Comparison of ENCODE assay signal across 18 cellular contexts in genomic region chr15:80866936-80867335, GRCh38.
DNase-seq lines count a peak whose midpoint lies in the region; ATAC-seq, FAIRE-seq and TF ChIP-seq lines count a peak whose summit lies in the region.
"Had no signal": no experiment of that assay in that cellular context is flagged by ENCODE, and none has a peak within 500 bp of the region (broad histone marks: within the 10 kb centered on the region; RNA-seq: fewer than 3 reads in every experiment).

No MANE protein-coding gene starts in this region.

- H3K36me3 Mint-ChIP-seq in progenitor cell of endocrine pancreas (ENCODE audit: insufficient read depth): no peaks in the 10 kb centered on the region
- H3K36me3 Mint-ChIP-seq: CD4-positive, alpha-beta memory T cell had no signal

- peak; percentile 90 for FAIRE-seq in H1 (lab: Jason Lieb, UNC)

- no peak overlapping the region for H3K27ac ChIP-seq in H1 (ENCODE audit: low read depth, low read length)
- H3K27ac ChIP-seq in psoas muscle: no peak overlapping the region
- H3K27ac ChIP-seq: 22Rv1, KMS-11, SJSA1 had no signal

- H3K27ac Mint-ChIP-seq in progenitor cell of endocrine pancreas: no peak overlapping the region
- H3K27ac Mint-ChIP-seq: B cell; CD4-positive, alpha-beta memory T cell had no signal

- no peak overlapping the region for H3K4me3 Mint-ChIP-seq in progenitor cell of endocrine pancreas (ENCODE audit: low read depth)
- H3K4me3 Mint-ChIP-seq: B cell; CD4-positive, alpha-beta memory T cell had no signal

- H3K27me3 ChIP-seq in HAP-1 (ENCODE audit: low read depth) (peaks cover 21% of the 10 kb centered on the region), H1 (replicated peaks in 1 of 4; ENCODE audit: control insufficient read depth in 3 of 4, extremely low read depth in 1 of 4, insufficient read depth in 3 of 4, low read length in 3 of 4) (no peaks in the 10 kb centered on the region; a peak in 1 of 7 replicates), psoas muscle (ENCODE audit: insufficient read depth in 3 of 3, low read length in 2 of 3) (no peaks in the 10 kb centered on the region)

- in situ Hi-C loops in HAP-1 (cut with MboI; ENCODE audit: low sequenced_read_pairs): no loop called here

- intact Hi-C loops in psoas muscle (cut with DNase I): no loop called here

- H2AFZ ChIP-seq in H1 (ENCODE audit: low read length): no peak overlapping the region

- peaks cover 21% of the 10 kb centered on the region for H3K27me3 Mint-ChIP-seq in progenitor cell of endocrine pancreas
- H3K27me3 Mint-ChIP-seq: B cell; CD4-positive, alpha-beta memory T cell had no signal

- no peak for TF ChIP-seq RAD21 in H1 (IDR thresholded peaks at IDR 0.05 in 1 of 2, conservative IDR thresholded peaks at IDR 0.05 in 1 of 2; ENCODE audit: low read depth in 2 of 2, low read length in 2 of 2)

- H2BK20ac ChIP-seq in H1 (ENCODE audit: low read length): no peak overlapping the region

- H3K56ac ChIP-seq in H1 (replicated peaks; ENCODE audit: insufficient read length, low read depth, low read length): no peak overlapping the region

- TF ChIP-seq CTCF in H1 (IDR thresholded peaks at IDR 0.05; ENCODE audit: control extremely low read depth in 1 of 3, insufficient read depth in 1 of 3, low read depth in 1 of 3, low read length in 3 of 3): no peak
- TF ChIP-seq CTCF in progenitor cell of endocrine pancreas (IDR thresholded peaks at IDR 0.05; ENCODE audit: unreplicated experiment): no peak
- no peak for TF ChIP-seq CTCF in psoas muscle (IDR thresholded peaks at IDR 0.05)

- H3K4me2 ChIP-seq in H1 (ENCODE audit: insufficient read depth in 1 of 2, low read depth in 2 of 2, low read length in 2 of 2): peak overlapping the region; percentile 30 to 51; a peak in 3 of 4 replicates
- H3K4me2 ChIP-seq: KMS-11 had no signal

- no peak overlapping the region for H2BK5ac ChIP-seq in H1 (ENCODE audit: low read depth, low read length)

- H3K9ac ChIP-seq in H1 (replicated peaks in 1 of 4; ENCODE audit: extremely low read depth in 1 of 4, low read depth in 3 of 4, low read length in 3 of 4): no peak overlapping the region
- H3K9ac ChIP-seq: KMS-11 had no signal

- H4K20me1 ChIP-seq in H1 (replicated peaks in 1 of 2; ENCODE audit: control insufficient read depth in 1 of 2, insufficient read depth in 2 of 2, low read length in 2 of 2): no peaks in the 10 kb centered on the region

- no peaks in the 10 kb centered on the region for H3K9me3 Mint-ChIP-seq in progenitor cell of endocrine pancreas (ENCODE audit: low read depth)
- H3K9me3 Mint-ChIP-seq: CD4-positive, alpha-beta memory T cell had no signal

- no peak overlapping the region for H2BK12ac ChIP-seq in H1 (ENCODE audit: low read depth, low read length)

- H3K9me3 ChIP-seq in HAP-1: no peaks in the 10 kb centered on the region
- no peaks in the 10 kb centered on the region for H3K9me3 ChIP-seq in H1 (ENCODE audit: insufficient read depth in 2 of 2, low read depth in 1 of 2, low read length in 1 of 2)
- no peaks in the 10 kb centered on the region for H3K9me3 ChIP-seq in psoas muscle
- H3K9me3 ChIP-seq: SJSA1 had no signal

- H3K36me3 ChIP-seq in HAP-1 (replicated peaks) (no peaks in the 10 kb centered on the region), H1 (ENCODE audit: control insufficient read depth in 2 of 4, insufficient read depth in 4 of 4, low read length in 3 of 4) (no peaks in the 10 kb centered on the region), psoas muscle (ENCODE audit: insufficient read depth in 1 of 2, low read depth in 1 of 2) (no peaks in the 10 kb centered on the region)
- H3K36me3 ChIP-seq: SJSA1 had no signal

- H3K4me3 ChIP-seq in HAP-1 (no peak overlapping the region), H1 (ENCODE audit: extremely low read depth in 1 of 4, insufficient read depth in 2 of 4, low read depth in 3 of 4, low read length in 4 of 4) (peak overlapping the region in 1 of 4 experiments; percentile 23; a peak in 2 of 8 replicates), psoas muscle (no peak overlapping the region)
- H3K4me3 ChIP-seq: SJSA1 had no signal

- TF ChIP-seq POLR2A in H1 (IDR thresholded peaks at IDR 0.05; ENCODE audit: control extremely low read depth in 1 of 2, low read depth in 2 of 2, low read length in 2 of 2): no peak

- no peaks in the 10 kb centered on the region for H3K79me2 ChIP-seq in H1 (ENCODE audit: control insufficient read depth in 1 of 2, insufficient read depth in 2 of 2, low read length in 2 of 2)

- H4K5ac ChIP-seq in H1 (ENCODE audit: insufficient read length, low read depth, low read length): no peak overlapping the region

- no peak overlapping the region for H3K18ac ChIP-seq in H1 (ENCODE audit: extremely low read depth, low read length)

- POLR2A ChIA-PET in H1 (lab: Charles Lee; ENCODE audit: partially characterized antibody): interaction anchor here (0.6 to 1.2 kb wide), 3 partner anchors 8 to 86 kb away, joined by 3 to 4 read pairs (median 3); no protein-coding TSS in a partner anchor

- H2AK5ac ChIP-seq in H1 (ENCODE audit: low read depth, low read length): 0 out of 2 replicates have a peak overlapping the region, but pooled peaks have one; percentile 61

- no peak overlapping the region for H3K4ac ChIP-seq in H1 (replicated peaks; ENCODE audit: insufficient read length, low read depth, low read length)

- TF ChIP-seq EP300 in H1 (IDR thresholded peaks at IDR 0.05; ENCODE audit: borderline replicate concordance in 1 of 2, low read depth in 2 of 2, low read length in 2 of 2): no peak

- no peak overlapping the region for H3K14ac ChIP-seq in H1 (ENCODE audit: insufficient read length)

- H3K23me2 ChIP-seq in H1 (ENCODE audit: low read depth, low read length): no peaks in the 10 kb centered on the region; the same call in 1 of the 2 replicates

- H4K91ac ChIP-seq in H1 (replicated peaks; ENCODE audit: insufficient read length, low read length): no peak overlapping the region

- CTCF ChIA-PET in H1 (lab: Charles Lee; ENCODE audit: partially characterized antibody): interaction anchor here (0.7 to 5.0 kb wide), 8 partner anchors 10 to 109 kb away, joined by 3 to 29 read pairs (median 6); partner anchors contain the start of gene CEMIP

- no peak overlapping the region for H2BK120ac ChIP-seq in H1 (replicated peaks; ENCODE audit: low read depth, low read length)

- no peaks in the 10 kb centered on the region for H3K79me1 ChIP-seq in H1 (ENCODE audit: low read depth, low read length)

- H3K4me1 Mint-ChIP-seq in progenitor cell of endocrine pancreas (ENCODE audit: low read depth): peaks cover 2% of the 10 kb centered on the region
- H3K4me1 Mint-ChIP-seq: B cell; CD4-positive, alpha-beta memory T cell had no signal

- DNase-seq in NCI-H1436 (lab: John Stamatoyannopoulos, UW) (peak; percentile 10), NCI-H1436 treated with DMSO at 0.1 percent for 48 hours (lab: John Stamatoyannopoulos, UW) (no peak), HAP-1 (ENCODE audit: low spot score in 2 of 2) (peak; percentile 32 to 36), H1 (ENCODE audit: low read depth in 1 of 2, low spot score in 2 of 2) (peak in 1 of 2 experiments; percentile 36), iPS-NIHi7 (ENCODE audit: extremely low spot score) (peak; percentile 40), progenitor cell of endocrine pancreas (ENCODE audit: low spot score, unreplicated experiment) (no peak), pons (ENCODE audit: low spot score) (no peak), psoas muscle (no peak)
- DNase-seq: CD4-positive, alpha-beta memory T cell; DMS79; NCI-H1048; NCI-H1694 treated with DMSO at 0.1 percent for 48 hours; NCI-H446 treated with DMSO at 0.1 percent for 48 hours had no signal

- no peak for ATAC-seq in psoas muscle
- ATAC-seq: HCT116 had no signal

- no peak overlapping the region for H2BK15ac ChIP-seq in H1 (ENCODE audit: low read length)

- no peak overlapping the region for H3K23ac ChIP-seq in H1 (ENCODE audit: insufficient read length)

- H3K4me1 ChIP-seq in HAP-1 (no peaks in the 10 kb centered on the region), H1 (replicated peaks in 1 of 4; ENCODE audit: control insufficient read depth in 3 of 4, insufficient read depth in 4 of 4, low read length in 3 of 4) (peaks cover 6 to 21% (median 17%) of the 10 kb centered on the region in 4 experiments), psoas muscle (peaks cover 14% of the 10 kb centered on the region)
- H3K4me1 ChIP-seq: SJSA1 had no signal

- no peak overlapping the region for H4K8ac ChIP-seq in H1 (ENCODE audit: extremely low read depth, insufficient read depth, low read length)

- WGBS in H1 (ENCODE audit: extremely low coverage in 1 of 2, insufficient coverage in 1 of 2, insufficient read length in 1 of 2, insufficient replicate concordance in 2 of 2, low coverage in 1 of 2, low lambda C conversion rate in 2 of 2, missing lambda C conversion rate in 1 of 2), 2 experiments: 11% methylated on average over 2 of the region's 2 CpGs; no CpG with 5 or more reads in 1 of the 2 experiments
- WGBS in psoas muscle, 3 donors: 67 to 76% (median 68%) methylated on average over 2 of the region's 2 CpGs

TF ChIP-seq in H1, 55 proteins besides CTCF, POLR2A, EP300 and RAD21:
- TF ChIP-seq SRF (IDR thresholded peaks at IDR 0.05; ENCODE audit: low read depth, low read length): no peak
- TF ChIP-seq HDAC2 (IDR thresholded peaks at IDR 0.05; ENCODE audit: borderline replicate concordance in 1 of 2, low read depth in 2 of 2, low read length in 2 of 2): peak in 1 of 2 experiments; percentile 93; a peak in 1 of 4 replicates
- TF ChIP-seq TCF12 (IDR thresholded peaks at IDR 0.05; ENCODE audit: low read depth, low read length): 0 out of 2 replicates have a peak, but pooled peaks have one; percentile 11
- peak; percentile 95 for TF ChIP-seq KDM1A (IDR thresholded peaks at IDR 0.05; ENCODE audit: borderline replicate concordance, low read length)

Comparison
In these comparisons a context has a peak if more than half of its experiments do, and no peak if none do; other contexts are left out.
1. DNase-seq: peak in NCI-H1436 (single experiment), HAP-1 (2 of 2) and iPS-NIHi7 (single experiment); none in NCI-H1436 treated with DMSO at 0.1 percent for 48 hours (single experiment), progenitor cell of endocrine pancreas (single experiment), pons (single experiment) and psoas muscle (0 of 2).